Comparison of ENCODE assay signal across 13 cellular contexts in genomic region chr17:40333781-40334453, GRCh38. TPM values are rescaled to one million over a fixed set of nuclear protein-coding genes. Genes with fewer than 3 reads are reported as not detected.
DNase-seq lines count a peak whose midpoint lies in the region; ATAC-seq and FAIRE-seq lines count a peak whose summit lies in the region.
"Had no signal": no experiment of that assay in that cellular context is flagged by ENCODE, and none has a peak within 500 bp of the region (broad histone marks: within the 10 kb centered on the region; RNA-seq: fewer than 3 reads in every experiment).

No MANE protein-coding gene starts in this region.

- H3K4me1 Mint-ChIP-seq in naive thymus-derived CD4-positive, alpha-beta T cell, result peaks cover 59 to 82% (median 75%) of the 10 kb centered on the region in 7 donors

- ATAC-seq in left cardiac atrium (no peak), HG02885 (IDR thresholded peaks at IDR 0.05; ENCODE audit: poor library complexity, unreplicated experiment) (no peak)
- peak; percentile 33 for ATAC-seq in naive thymus-derived CD4-positive, alpha-beta T cell
- ATAC-seq: left lobe of liver; stimulated activated naive CD8-positive, alpha-beta T cell treated with anti-CD3 and anti-CD28 coated beads, Interleukin-15, amount 100 ng/mL, for 72 hours; WTC11 had no signal

- H3K9ac ChIP-seq in adipocyte (ENCODE audit: low read length), result peak overlapping the region; percentile 77

- H3K27me3 ChIP-seq in adipocyte (replicated peaks; ENCODE audit: control insufficient read depth, insufficient read depth, low read length), result no peaks in the 10 kb centered on the region
- no peaks in the 10 kb centered on the region for H3K27me3 ChIP-seq in naive thymus-derived CD4-positive, alpha-beta T cell (ENCODE audit: control insufficient read depth in 2 of 2, insufficient read depth in 2 of 2, low read length in 2 of 2)

- no peak for FAIRE-seq in RCC 7860 (lab: Jason Lieb, UNC)

- H3K27ac Mint-ChIP-seq in naive thymus-derived CD4-positive, alpha-beta T cell, result peak overlapping the region in 8 of 9 donors; percentile 74 to 87 (median 83)
- H3K27ac Mint-ChIP-seq: WTC11 had no signal

- CTCF ChIA-PET in naive thymus-derived CD4-positive, alpha-beta T cell (lab: Charles Lee), result interaction anchor here (0.8 to 1.6 kb wide), 2 partner anchors 21 to 26 kb away, joined by 3 to 6 read pairs; no protein-coding TSS in a partner anchor

- intact Hi-C loops in cardiac septum (cut with DNase I), result no loop called here
- intact Hi-C loops in left cardiac atrium (cut with DNase I), result no loop called here
- intact Hi-C loops in naive thymus-derived CD4-positive, alpha-beta T cell (cut with micrococcal nuclease), result loop anchor here in 1 of 2 donors (1.0 kb wide), 1 partner anchor 8 kb away; no protein-coding TSS in a partner anchor

- H3K36me3 ChIP-seq in adipocyte (ENCODE audit: control insufficient read depth, insufficient read depth, low read length, severe bottlenecking), result peaks cover 10% of the 10 kb centered on the region
- peaks cover 0 to 15% (median 0%) of the 10 kb centered on the region in 3 experiments for H3K36me3 ChIP-seq in naive thymus-derived CD4-positive, alpha-beta T cell (ENCODE audit: control insufficient read depth in 2 of 3, insufficient read depth in 3 of 3, low read length in 3 of 3)

- DNase-seq in cardiac septum (ENCODE audit: low spot score), result peak; percentile 93
- no peak for DNase-seq in left cardiac atrium
- no peak for DNase-seq in adipocyte (ENCODE audit: low read depth)
- DNase-seq in naive thymus-derived CD4-positive, alpha-beta T cell, result no peak
- no peak for DNase-seq in activated CD4-positive, CD25-positive, alpha-beta regulatory T cell (lab: John Stamatoyannopoulos, UW)
- DNase-seq in RCC 7860 (ENCODE audit: low spot score), result no peak
- DNase-seq in occipital lobe (lab: John Stamatoyannopoulos, UW), result no peak
- DNase-seq: NCI-H748 treated with DMSO at 0.1 percent for 48 hours; stimulated activated naive CD8-positive, alpha-beta T cell treated with anti-CD3 and anti-CD28 coated beads, Interleukin-15, amount 100 ng/mL, for 72 hours had no signal

- H3K9me3 Mint-ChIP-seq in naive thymus-derived CD4-positive, alpha-beta T cell, result no peaks in the 10 kb centered on the region
- H3K9me3 Mint-ChIP-seq: stimulated activated naive CD8-positive, alpha-beta T cell treated with anti-CD3 and anti-CD28 coated beads, Interleukin-15, amount 100 ng/mL, for 72 hours; WTC11 had no signal

- H3K36me3 Mint-ChIP-seq in naive thymus-derived CD4-positive, alpha-beta T cell, result peaks cover 0 to 43% (median 11%) of the 10 kb centered on the region in 5 donors

- no peaks in the 10 kb centered on the region for H3K27me3 Mint-ChIP-seq in naive thymus-derived CD4-positive, alpha-beta T cell
- H3K27me3 Mint-ChIP-seq: stimulated activated naive CD8-positive, alpha-beta T cell treated with anti-CD3 and anti-CD28 coated beads, Interleukin-15, amount 100 ng/mL, for 72 hours had no signal

- H3K27ac ChIP-seq in naive thymus-derived CD4-positive, alpha-beta T cell (ENCODE audit: low read depth, low read length), result peak overlapping the region; percentile 37

- POLR2A ChIA-PET in naive thymus-derived CD4-positive, alpha-beta T cell (lab: Charles Lee), result interaction anchor here (34.9 kb wide), 1 partner anchor 18 kb away, joined by 742 read pairs; the partner anchor contains the start of gene RARA

- H3K9me3 ChIP-seq in adipocyte (ENCODE audit: control insufficient read depth, low read length), result no peaks in the 10 kb centered on the region
- H3K9me3 ChIP-seq in naive thymus-derived CD4-positive, alpha-beta T cell (ENCODE audit: control insufficient read depth in 2 of 3, low read length in 3 of 3), result no peaks in the 10 kb centered on the region

- H3K4me3 Mint-ChIP-seq in naive thymus-derived CD4-positive, alpha-beta T cell, result peak overlapping the region in 8 of 10 donors; percentile 6 to 79 (median 50)
- H3K4me3 Mint-ChIP-seq: stimulated activated naive CD8-positive, alpha-beta T cell treated with anti-CD3 and anti-CD28 coated beads, Interleukin-15, amount 100 ng/mL, for 72 hours; WTC11 had no signal

- H3K4me1 ChIP-seq in adipocyte (ENCODE audit: control insufficient read depth, insufficient read depth, low read length), result peaks cover 66% of the 10 kb centered on the region
- H3K4me1 ChIP-seq in naive thymus-derived CD4-positive, alpha-beta T cell (ENCODE audit: control insufficient read depth in 2 of 2, insufficient read depth in 2 of 2, low read length in 2 of 2), result peaks cover 45 to 60% of the 10 kb centered on the region in 2 donors

- H3K4me3 ChIP-seq in adipocyte (ENCODE audit: low read length), result no peak overlapping the region
- no peak overlapping the region for H3K4me3 ChIP-seq in naive thymus-derived CD4-positive, alpha-beta T cell (ENCODE audit: low read length)

RNA-seq across cellular contexts. Expression of gene RARA, which starts 24.9 kb away (rescaled TPM):
- total RNA-seq in cardiac septum (30.7 TPM), left cardiac atrium (10 to 100 TPM; 23.3 to 43.8 TPM), occipital lobe (7.2 TPM)
- total RNA-seq in naive thymus-derived CD4-positive, alpha-beta T cell, result 100 to 1,000 TPM in 1 of 5 experiments, 10 to 100 TPM in 4; 40.0 to 115 (median 43.8) TPM
- 10 to 100 TPM in 1 of 2 donors, 1 to 10 TPM in 1; 6.7 to 16.5 TPM for polyA plus RNA-seq in naive thymus-derived CD4-positive, alpha-beta T cell

RNA-seq across cellular contexts. Expression of gene GJD3, which starts 30.6 kb away (rescaled TPM):
- total RNA-seq in cardiac septum (2.6 TPM), left cardiac atrium (1 to 10 TPM; 1.2 to 1.3 TPM), occipital lobe (0.31 TPM)
- under 1 TPM in 1 of 5 experiments, not detected in 4; 0.27 TPM for total RNA-seq in naive thymus-derived CD4-positive, alpha-beta T cell
- polyA plus RNA-seq in naive thymus-derived CD4-positive, alpha-beta T cell, result not detected
- total RNA-seq: LHCN-M2 had no signal

RNA-seq across cellular contexts. Expression of gene CDC6, which starts 46.2 kb away (rescaled TPM):
- total RNA-seq in cardiac septum (0.75 TPM), left cardiac atrium (1 to 10 TPM; 1.3 to 1.9 TPM), occipital lobe (1.6 TPM)
- 10 to 100 TPM in 1 of 5 experiments, 1 to 10 TPM in 1, under 1 TPM in 3; 0.51 to 73.6 (median 0.85) TPM for total RNA-seq in naive thymus-derived CD4-positive, alpha-beta T cell
- under 1 TPM; 0.09 to 0.24 TPM for polyA plus RNA-seq in naive thymus-derived CD4-positive, alpha-beta T cell
